Comparison of ENCODE assay signal across 21 cellular contexts in the genomic region with DNA sequence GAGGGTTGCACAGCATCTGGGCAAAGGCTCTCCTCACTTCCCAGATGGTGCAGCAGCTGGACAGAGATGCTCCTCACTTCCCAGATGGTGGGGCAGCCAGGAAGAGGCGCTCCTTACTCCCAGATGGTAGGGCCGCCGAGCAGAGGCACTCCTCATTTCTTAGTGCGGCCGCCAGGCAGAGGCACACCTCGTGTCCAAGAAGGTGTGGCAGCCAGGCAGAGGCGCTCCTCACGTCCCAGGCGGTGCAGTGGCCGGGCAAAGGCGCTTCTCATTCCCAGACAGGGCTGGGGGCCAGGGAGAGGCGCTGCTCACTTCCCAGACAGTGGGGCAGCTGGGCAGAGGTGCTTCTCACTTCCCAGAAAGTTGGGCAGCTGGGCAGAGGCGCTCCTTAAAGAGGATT. TPM values are rescaled to one million over a fixed set of nuclear protein-coding genes. Genes with fewer than 3 reads are reported as not detected.
"Had no signal": no experiment of that assay in that cellular context is flagged by ENCODE, and none has a peak within 500 bp of the region (broad histone marks: within the 10 kb centered on the region; RNA-seq: fewer than 3 reads in every experiment).

No MANE protein-coding gene starts in this region.

- DNase-seq: KBM-7, MV-4-11, NCI-H1048, NCI-H1105, NCI-H1417, NCI-H1436 treated with DMSO at 0.1 percent for 48 hours, NCI-H1694, NCI-H1930, NCI-H2081, NCI-H2107, NCI-H2227 treated with DMSO at 0.1 percent for 48 hours, NCI-H446, NCI-H510A, NCI-H524 treated with DMSO at 0.1 percent for 48 hours, NCI-H69, NCI-H774, Right ventricle myocardium superior, RPMI8226 had no signal

- ATAC-seq: SK-N-SH treated with all-trans-retinoic acid at 6 μM for 48 hours had no signal

RNA-seq across cellular contexts. Expression of gene ZNF732, which starts 48.8 kb away (rescaled TPM):
- total RNA-seq: HT-29, LHCN-M2, Right ventricle myocardium superior had no signal
